In the genomic region with DNA sequence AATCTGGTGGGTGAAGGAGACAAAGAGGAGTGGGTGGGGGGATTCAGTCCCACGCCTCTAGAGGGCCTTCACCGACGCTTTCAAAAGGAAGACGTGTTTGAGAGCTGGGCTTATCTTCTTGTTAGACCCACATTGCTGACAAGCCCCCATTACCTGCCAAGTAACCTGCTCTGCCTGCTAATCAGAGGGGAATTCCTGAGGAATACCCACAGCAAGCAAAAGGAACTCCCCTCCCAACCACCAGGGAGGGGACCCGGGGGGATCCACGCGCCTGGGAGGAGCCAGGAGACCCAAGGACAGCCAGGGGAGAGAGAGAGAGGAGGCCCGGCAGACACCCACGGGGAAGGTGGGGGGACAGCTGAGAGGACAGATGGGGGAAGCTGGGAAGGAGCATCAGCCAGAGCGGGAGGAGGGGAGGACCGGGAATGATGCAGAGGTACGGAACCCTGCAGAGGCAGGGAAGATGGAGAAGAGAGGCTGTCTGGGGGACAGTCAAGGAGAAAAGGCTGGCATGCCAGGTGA, we compare ENCODE assay signal across 1 cellular context.
TF ChIP-seq lines count a peak whose summit lies in the region.

No MANE protein-coding gene starts in this region.

TF ChIP-seq in GM23338, 12 proteins besides CTCF, POLR2A, EP300 and RAD21 (continued from another document):
- TF ChIP-seq, protein P1, sequence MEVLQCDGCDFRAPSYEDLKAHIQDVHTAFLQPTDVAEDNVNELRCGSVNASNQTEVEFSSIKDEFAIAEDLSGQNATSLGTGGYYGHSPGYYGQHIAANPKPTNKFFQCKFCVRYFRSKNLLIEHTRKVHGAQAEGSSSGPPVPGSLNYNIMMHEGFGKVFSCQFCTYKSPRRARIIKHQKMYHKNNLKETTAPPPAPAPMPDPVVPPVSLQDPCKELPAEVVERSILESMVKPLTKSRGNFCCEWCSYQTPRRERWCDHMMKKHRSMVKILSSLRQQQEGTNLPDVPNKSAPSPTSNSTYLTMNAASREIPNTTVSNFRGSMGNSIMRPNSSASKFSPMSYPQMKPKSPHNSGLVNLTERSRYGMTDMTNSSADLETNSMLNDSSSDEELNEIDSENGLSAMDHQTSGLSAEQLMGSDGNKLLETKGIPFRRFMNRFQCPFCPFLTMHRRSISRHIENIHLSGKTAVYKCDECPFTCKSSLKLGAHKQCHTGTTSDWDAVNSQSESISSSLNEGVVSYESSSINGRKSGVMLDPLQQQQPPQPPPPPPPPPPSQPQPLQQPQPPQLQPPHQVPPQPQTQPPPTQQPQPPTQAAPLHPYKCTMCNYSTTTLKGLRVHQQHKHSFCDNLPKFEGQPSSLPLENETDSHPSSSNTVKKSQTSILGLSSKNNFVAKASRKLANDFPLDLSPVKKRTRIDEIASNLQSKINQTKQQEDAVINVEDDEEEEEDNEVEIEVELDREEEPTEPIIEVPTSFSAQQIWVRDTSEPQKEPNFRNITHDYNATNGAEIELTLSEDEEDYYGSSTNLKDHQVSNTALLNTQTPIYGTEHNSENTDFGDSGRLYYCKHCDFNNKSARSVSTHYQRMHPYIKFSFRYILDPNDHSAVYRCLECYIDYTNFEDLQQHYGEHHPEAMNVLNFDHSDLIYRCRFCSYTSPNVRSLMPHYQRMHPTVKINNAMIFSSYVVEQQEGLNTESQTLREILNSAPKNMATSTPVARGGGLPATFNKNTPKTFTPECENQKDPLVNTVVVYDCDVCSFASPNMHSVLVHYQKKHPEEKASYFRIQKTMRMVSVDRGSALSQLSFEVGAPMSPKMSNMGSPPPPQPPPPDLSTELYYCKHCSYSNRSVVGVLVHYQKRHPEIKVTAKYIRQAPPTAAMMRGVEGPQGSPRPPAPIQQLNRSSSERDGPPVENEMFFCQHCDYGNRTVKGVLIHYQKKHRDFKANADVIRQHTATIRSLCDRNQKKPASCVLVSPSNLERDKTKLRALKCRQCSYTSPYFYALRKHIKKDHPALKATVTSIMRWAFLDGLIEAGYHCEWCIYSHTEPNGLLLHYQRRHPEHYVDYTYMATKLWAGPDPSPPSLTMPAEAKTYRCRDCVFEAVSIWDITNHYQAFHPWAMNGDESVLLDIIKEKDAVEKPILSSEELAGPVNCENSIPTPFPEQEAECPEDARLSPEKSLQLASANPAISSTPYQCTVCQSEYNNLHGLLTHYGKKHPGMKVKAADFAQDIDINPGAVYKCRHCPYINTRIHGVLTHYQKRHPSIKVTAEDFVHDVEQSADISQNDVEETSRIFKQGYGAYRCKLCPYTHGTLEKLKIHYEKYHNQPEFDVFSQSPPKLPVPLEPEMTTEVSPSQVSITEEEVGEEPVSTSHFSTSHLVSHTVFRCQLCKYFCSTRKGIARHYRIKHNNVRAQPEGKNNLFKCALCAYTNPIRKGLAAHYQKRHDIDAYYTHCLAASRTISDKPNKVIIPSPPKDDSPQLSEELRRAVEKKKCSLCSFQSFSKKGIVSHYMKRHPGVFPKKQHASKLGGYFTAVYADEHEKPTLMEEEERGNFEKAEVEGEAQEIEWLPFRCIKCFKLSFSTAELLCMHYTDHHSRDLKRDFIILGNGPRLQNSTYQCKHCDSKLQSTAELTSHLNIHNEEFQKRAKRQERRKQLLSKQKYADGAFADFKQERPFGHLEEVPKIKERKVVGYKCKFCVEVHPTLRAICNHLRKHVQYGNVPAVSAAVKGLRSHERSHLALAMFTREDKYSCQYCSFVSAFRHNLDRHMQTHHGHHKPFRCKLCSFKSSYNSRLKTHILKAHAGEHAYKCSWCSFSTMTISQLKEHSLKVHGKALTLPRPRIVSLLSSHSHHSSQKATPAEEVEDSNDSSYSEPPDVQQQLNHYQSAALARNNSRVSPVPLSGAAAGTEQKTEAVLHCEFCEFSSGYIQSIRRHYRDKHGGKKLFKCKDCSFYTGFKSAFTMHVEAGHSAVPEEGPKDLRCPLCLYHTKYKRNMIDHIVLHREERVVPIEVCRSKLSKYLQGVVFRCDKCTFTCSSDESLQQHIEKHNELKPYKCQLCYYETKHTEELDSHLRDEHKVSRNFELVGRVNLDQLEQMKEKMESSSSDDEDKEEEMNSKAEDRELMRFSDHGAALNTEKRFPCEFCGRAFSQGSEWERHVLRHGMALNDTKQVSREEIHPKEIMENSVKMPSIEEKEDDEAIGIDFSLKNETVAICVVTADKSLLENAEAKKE (CRISPR knock-in tag; IDR thresholded peaks at IDR 0.05), result no peak
- TF ChIP-seq JUNB (IDR thresholded peaks at IDR 0.05; ENCODE audit: unreplicated experiment) (no peak), EZH2 (IDR thresholded peaks at IDR 0.05; ENCODE audit: low read depth, unreplicated experiment) (no peak), EZH2phosphoT487 (IDR thresholded peaks at IDR 0.05; ENCODE audit: unreplicated experiment) (no peak), CREB1 (CRISPR knock-in tag; IDR thresholded peaks at IDR 0.05; ENCODE audit: low read depth) (no peak)
- TF ChIP-seq, protein P2, sequence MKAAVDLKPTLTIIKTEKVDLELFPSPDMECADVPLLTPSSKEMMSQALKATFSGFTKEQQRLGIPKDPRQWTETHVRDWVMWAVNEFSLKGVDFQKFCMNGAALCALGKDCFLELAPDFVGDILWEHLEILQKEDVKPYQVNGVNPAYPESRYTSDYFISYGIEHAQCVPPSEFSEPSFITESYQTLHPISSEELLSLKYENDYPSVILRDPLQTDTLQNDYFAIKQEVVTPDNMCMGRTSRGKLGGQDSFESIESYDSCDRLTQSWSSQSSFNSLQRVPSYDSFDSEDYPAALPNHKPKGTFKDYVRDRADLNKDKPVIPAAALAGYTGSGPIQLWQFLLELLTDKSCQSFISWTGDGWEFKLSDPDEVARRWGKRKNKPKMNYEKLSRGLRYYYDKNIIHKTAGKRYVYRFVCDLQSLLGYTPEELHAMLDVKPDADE (IDR thresholded peaks at IDR 0.05), result no peak
- TF ChIP-seq, protein P3, sequence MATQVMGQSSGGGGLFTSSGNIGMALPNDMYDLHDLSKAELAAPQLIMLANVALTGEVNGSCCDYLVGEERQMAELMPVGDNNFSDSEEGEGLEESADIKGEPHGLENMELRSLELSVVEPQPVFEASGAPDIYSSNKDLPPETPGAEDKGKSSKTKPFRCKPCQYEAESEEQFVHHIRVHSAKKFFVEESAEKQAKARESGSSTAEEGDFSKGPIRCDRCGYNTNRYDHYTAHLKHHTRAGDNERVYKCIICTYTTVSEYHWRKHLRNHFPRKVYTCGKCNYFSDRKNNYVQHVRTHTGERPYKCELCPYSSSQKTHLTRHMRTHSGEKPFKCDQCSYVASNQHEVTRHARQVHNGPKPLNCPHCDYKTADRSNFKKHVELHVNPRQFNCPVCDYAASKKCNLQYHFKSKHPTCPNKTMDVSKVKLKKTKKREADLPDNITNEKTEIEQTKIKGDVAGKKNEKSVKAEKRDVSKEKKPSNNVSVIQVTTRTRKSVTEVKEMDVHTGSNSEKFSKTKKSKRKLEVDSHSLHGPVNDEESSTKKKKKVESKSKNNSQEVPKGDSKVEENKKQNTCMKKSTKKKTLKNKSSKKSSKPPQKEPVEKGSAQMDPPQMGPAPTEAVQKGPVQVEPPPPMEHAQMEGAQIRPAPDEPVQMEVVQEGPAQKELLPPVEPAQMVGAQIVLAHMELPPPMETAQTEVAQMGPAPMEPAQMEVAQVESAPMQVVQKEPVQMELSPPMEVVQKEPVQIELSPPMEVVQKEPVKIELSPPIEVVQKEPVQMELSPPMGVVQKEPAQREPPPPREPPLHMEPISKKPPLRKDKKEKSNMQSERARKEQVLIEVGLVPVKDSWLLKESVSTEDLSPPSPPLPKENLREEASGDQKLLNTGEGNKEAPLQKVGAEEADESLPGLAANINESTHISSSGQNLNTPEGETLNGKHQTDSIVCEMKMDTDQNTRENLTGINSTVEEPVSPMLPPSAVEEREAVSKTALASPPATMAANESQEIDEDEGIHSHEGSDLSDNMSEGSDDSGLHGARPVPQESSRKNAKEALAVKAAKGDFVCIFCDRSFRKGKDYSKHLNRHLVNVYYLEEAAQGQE (IDR thresholded peaks at IDR 0.05; ENCODE audit: unreplicated experiment), result no peak
